1 cellular context compared by ENCODE assay signal in the genomic region with DNA sequence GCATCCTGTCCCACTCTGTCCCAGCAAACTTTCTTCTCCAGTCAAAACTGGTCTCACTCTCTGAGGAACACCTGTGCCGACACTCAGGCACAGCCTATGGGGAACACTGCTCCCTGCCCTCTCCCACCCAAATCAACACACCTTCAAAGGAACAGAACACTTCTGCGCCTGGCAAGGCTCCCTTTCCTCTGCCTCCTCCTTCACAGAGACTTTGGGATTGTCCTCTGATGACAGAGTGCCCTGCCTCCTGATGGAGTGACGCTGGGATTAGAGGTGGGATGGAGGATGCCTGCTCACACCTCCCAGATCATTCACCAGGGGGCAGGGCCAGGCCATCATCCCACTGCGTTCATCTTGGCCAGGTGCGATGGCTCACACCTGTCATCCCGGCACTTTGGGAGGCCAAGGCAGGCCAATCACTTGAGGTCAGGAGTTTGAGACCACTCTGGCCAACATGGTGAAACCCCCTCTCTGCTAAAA.
TF ChIP-seq lines count a peak whose summit lies in the region.

No MANE protein-coding gene starts in this region.

TF ChIP-seq in H1, 55 proteins besides CTCF, POLR2A, EP300 and RAD21:
- TF ChIP-seq CBX8 (IDR thresholded peaks at IDR 0.05; ENCODE audit: borderline replicate concordance, low read depth, low read length) (no peak), POLR2AphosphoS5 (IDR thresholded peaks at IDR 0.05; ENCODE audit: low read depth, low read length) (no peak), EGR1 (IDR thresholded peaks at IDR 0.05; ENCODE audit: borderline replicate concordance, low read depth, low read length) (no peak), MAFK (IDR thresholded peaks at IDR 0.05; ENCODE audit: low read depth, low read length) (no peak)
